ENCODE assay signal across 29 cellular contexts in genomic region chr3:76132154-76132470, GRCh38.
"Had no signal": no experiment of that assay in that cellular context is flagged by ENCODE, and none has a peak within 500 bp of the region (broad histone marks: within the 10 kb centered on the region; RNA-seq: fewer than 3 reads in every experiment).

No MANE protein-coding gene starts in this region.

- H3K9me3 ChIP-seq: esophagus squamous epithelium, lower lobe of right lung, prostate gland, right atrium auricular region, suprapubic skin, transverse colon, upper lobe of right lung had no signal

- DNase-seq: effector memory CD8-positive, alpha-beta T cell; erythroblast; esophagus squamous epithelium; foreskin melanocyte; glutamatergic neuron; hypothalamus; immature natural killer cell; islet precursor cell; left colon; left ventricle myocardium superior; lower lobe of right lung; naive thymus-derived CD8-positive, alpha-beta T cell; nephron progenitor cell; nucleus accumbens; stimulated activated CD4-positive, alpha-beta T cell treated with anti-CD3 and anti-CD28 coated beads, Interleukin-12 subunit alpha, Interleukin-12 subunit beta, amount 100 ng/mL, for 4 hours; stimulated activated CD4-positive, alpha-beta T cell treated with anti-CD3 and anti-CD28 coated beads, Interleukin-1b, Interleukin-23, amount 100 ng/mL, for 48 hours; stimulated activated CD4-positive, alpha-beta T cell treated with anti-CD3 and anti-CD28 coated beads, Interleukin-4, amount 100 ng/mL, for 1 hour; stimulated activated CD8-positive, alpha-beta memory T cell treated with anti-CD3 and anti-CD28 coated beads, Interleukin-4, amount 100 ng/mL, for 48 hours; stimulated activated naive CD4-positive, alpha-beta T cell; stimulated activated naive CD8-positive, alpha-beta T cell treated with anti-CD3 and anti-CD28 coated beads, Interleukin-15, amount 100 ng/mL, for 72 hours; transverse colon; upper lobe of right lung had no signal

- FAIRE-seq: endometrium had no signal

- H3K4me1 ChIP-seq: esophagus squamous epithelium, lower lobe of right lung, prostate gland, right atrium auricular region, suprapubic skin, transverse colon, upper lobe of right lung had no signal

- ATAC-seq: effector memory CD8-positive, alpha-beta T cell; left colon; left ventricle myocardium superior; lower lobe of right lung; naive thymus-derived CD8-positive, alpha-beta T cell; sciatic nerve; stimulated activated naive CD8-positive, alpha-beta T cell treated with anti-CD3 and anti-CD28 coated beads, Interleukin-15, amount 100 ng/mL, for 72 hours; upper lobe of right lung had no signal

- H3K4me2 ChIP-seq: smooth muscle cell had no signal

- H3K27ac ChIP-seq: coronary artery, esophagus squamous epithelium, lower lobe of right lung, prostate gland, right atrium auricular region, suprapubic skin, transverse colon, upper lobe of right lung had no signal

- H3K4me3 ChIP-seq: coronary artery, esophagus squamous epithelium, lower lobe of right lung, prostate gland, right atrium auricular region, smooth muscle cell, suprapubic skin, transverse colon, upper lobe of right lung had no signal

- H3K27me3 ChIP-seq: esophagus squamous epithelium, right atrium auricular region, suprapubic skin, transverse colon, upper lobe of right lung had no signal

- H3K36me3 ChIP-seq: esophagus squamous epithelium, lower lobe of right lung, prostate gland, right atrium auricular region, suprapubic skin, transverse colon, upper lobe of right lung had no signal
